22 cellular contexts compared by ENCODE assay signal in the genomic region with DNA sequence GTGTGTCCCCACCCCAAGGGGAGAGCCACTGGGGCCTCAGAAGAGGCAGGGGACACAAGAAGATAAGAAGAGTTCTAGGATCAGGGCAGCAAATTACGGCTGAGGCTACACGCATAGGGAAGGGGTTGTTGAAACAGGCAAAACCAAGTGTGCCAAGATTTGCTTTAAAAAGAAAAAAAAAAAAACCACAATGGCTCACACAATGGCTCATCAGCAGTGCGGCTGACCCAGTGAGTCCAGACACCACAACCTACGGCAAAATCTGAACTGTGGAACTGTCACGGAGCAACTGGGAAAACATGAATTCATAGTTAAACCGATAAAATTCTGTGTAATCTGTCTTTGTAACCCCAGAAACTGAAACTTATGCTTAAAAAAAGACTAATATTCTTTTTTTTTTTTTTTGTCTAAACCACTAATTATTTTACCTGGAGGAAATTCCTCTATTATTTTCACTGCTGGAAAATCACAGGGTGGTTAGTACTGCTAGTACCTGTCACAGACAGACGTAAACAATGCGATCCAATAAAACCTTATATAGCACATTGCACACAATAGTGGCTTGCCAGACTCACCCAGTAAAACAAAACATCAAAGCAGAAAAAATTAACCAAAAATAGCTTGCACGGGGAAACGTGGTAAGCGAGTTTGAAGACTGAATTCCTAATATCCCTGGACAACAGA.
A peak's percentile ranks its signal among the peaks of the same experiment; 100 is the strongest.
DNase-seq lines count a peak whose midpoint lies in the region; ATAC-seq and TF ChIP-seq lines count a peak whose summit lies in the region.
"Had no signal": no experiment of that assay in that cellular context is flagged by ENCODE, and none has a peak within 500 bp of the region (broad histone marks: within the 10 kb centered on the region; RNA-seq: fewer than 3 reads in every experiment).

No MANE protein-coding gene starts in this region.

- 78 to 91% methylated on average over 8 to 10 of the region's 11 CpGs for whole genome bisulfite sequencing in mesodermal cell (ENCODE audit: insufficient coverage in 2 of 2), 2 experiments

- ATAC-seq in GM18867 (IDR thresholded peaks at IDR 0.05; ENCODE audit: unreplicated experiment) (no peak), GM21390 (IDR thresholded peaks at IDR 0.05; ENCODE audit: unreplicated experiment) (no peak), HG02885 (IDR thresholded peaks at IDR 0.05; ENCODE audit: poor library complexity, unreplicated experiment) (no peak)
- ATAC-seq: CD8-positive, alpha-beta T cell; right lobe of liver had no signal

- H3K36me3 ChIP-seq in MG63 (no peaks in the 10 kb centered on the region), brain microvascular endothelial cell (replicated peaks) (no peaks in the 10 kb centered on the region), mesodermal cell (ENCODE audit: control insufficient read depth, insufficient read depth, low read length) (no peaks in the 10 kb centered on the region)
- H3K36me3 ChIP-seq: right lobe of liver, stomach had no signal

- no peak for TF ChIP-seq CTCF in brain microvascular endothelial cell (IDR thresholded peaks at IDR 0.05; ENCODE audit: low read depth, low read length, missing control alignments)

- no peaks in the 10 kb centered on the region for H3K9me3 ChIP-seq in MG63
- H3K9me3 ChIP-seq in mesodermal cell (ENCODE audit: control insufficient read depth, low read length): no peaks in the 10 kb centered on the region
- H3K9me3 ChIP-seq: right lobe of liver, stomach had no signal

- DNase-seq in AG20443 (ENCODE audit: low spot score) (peak; percentile 62), MG63 (peak; percentile 27), brain microvascular endothelial cell (peak; percentile 66), NCI-H128 (lab: John Stamatoyannopoulos, UW; ENCODE audit: unreplicated experiment) (no peak)
- DNase-seq: activated CD4-positive, alpha-beta T cell treated with anti-CD3 and anti-CD28 coated beads for 48 hours; activated CD8-positive, alpha-beta memory T cell treated with anti-CD3 and anti-CD28 coated beads, Interleukin-2, amount 50 U/mL, for 4 hours; activated gamma-delta T cell treated with Interleukin-2 at 50 U/mL for 16 hours; amniotic stem cell; CD8-positive, alpha-beta T cell; foreskin melanocyte; HCEC 1CT; KG1; NCI-H1105 treated with DMSO at 0.1 percent for 48 hours; NCI-H2107; OCI-M1; right lobe of liver; stimulated activated CD4-positive, alpha-beta T cell treated with anti-CD3 and anti-CD28 coated beads, Interleukin-1b, Interleukin-23, amount 100 ng/mL, for 48 hours; stomach had no signal

- H3K27ac ChIP-seq in brain microvascular endothelial cell: peak overlapping the region; percentile 81
- peak overlapping the region; percentile 36 for H3K27ac ChIP-seq in mesodermal cell (ENCODE audit: low read depth, low read length, severe bottlenecking)
- H3K27ac ChIP-seq: right lobe of liver, stomach had no signal

- peaks cover 26% of the 10 kb centered on the region for H3K4me1 ChIP-seq in mesodermal cell (ENCODE audit: control insufficient read depth, insufficient read depth, low read length, poor library complexity, severe bottlenecking)
- H3K4me1 ChIP-seq: right lobe of liver, stomach had no signal

- H3K27me3 ChIP-seq in MG63 (no peaks in the 10 kb centered on the region), brain microvascular endothelial cell (replicated peaks) (no peaks in the 10 kb centered on the region)
- H3K27me3 ChIP-seq: right lobe of liver, stomach had no signal

- H3K4me3 ChIP-seq in MG63 (no peak overlapping the region), brain microvascular endothelial cell (ENCODE audit: low read depth, low read length) (no peak overlapping the region), mesodermal cell (ENCODE audit: extremely low read depth, insufficient read depth, low read length, poor library complexity, severe bottlenecking) (no peak overlapping the region)
- H3K4me3 ChIP-seq: right lobe of liver, stomach had no signal

- in situ Hi-C loops in brain microvascular endothelial cell (cut with HindIII; ENCODE audit: low pct_ligation_motif_present, low sequenced_read_pairs): no loop called here
